Comparison of ENCODE assay signal across 1 cellular context in the genomic region with DNA sequence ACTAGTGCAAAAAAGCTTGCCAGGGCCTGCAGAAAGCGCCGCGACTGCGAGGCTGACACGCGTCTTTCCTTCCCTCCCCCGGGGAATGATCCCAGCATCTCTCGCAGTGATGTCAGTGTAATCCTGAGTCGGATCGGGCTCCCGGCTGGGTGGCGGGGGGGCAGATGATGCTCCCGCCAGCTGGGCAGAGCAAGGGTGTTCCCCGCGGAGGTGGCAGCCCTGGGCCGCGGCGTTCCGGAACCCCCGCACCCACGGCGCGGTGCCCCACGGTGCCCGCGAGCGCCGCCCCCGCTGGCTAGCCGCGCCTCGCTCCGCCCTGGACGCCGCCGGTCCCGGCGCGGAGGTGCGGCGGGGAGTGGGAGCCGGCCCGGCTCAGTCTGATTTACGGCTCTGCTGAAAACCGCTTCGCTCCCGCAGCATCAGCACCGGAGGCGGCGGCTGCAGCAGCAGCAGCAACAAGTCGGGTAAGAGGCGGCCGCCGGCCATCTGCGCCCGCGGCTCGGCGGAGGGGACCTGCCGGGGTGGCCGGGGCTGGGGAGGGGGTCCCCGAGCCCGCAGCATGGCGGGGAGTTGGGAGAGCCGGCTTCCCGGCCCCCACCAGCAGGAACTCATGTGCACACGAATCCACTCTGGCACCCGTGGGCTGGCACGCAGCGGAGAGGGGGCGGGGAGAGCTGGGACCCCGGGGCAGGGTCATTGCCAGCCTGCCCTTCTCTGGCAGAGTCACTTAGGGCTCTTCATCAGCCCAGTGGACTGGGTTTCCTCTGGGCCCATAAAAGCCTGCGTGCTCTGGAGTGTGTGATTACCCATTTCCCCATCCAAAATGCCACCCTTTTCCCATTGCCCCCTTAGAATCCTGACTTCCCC.
TF ChIP-seq lines count a peak whose summit lies in the region.

A gene with protein sequence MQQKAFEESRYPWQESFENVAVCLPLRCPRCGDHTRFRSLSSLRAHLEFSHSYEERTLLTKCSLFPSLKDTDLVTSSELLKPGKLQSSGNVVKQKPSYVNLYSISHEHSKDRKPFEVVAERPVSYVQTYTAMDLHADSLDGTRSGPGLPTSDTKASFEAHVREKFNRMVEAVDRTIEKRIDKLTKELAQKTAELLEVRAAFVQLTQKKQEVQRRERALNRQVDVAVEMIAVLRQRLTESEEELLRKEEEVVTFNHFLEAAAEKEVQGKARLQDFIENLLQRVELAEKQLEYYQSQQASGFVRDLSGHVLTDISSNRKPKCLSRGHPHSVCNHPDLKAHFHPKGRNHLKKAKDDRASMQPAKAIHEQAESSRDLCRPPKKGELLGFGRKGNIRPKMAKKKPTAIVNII (plus strand): TSS at position 375 of the 867 bp plus-strand sequence. CDS start 1,825 bp downstream, outside the sequence.

TF ChIP-seq in HEK293, 187 proteins besides CTCF, POLR2A, EP300 and RAD21 (continued from another document and continues in another):
- TF ChIP-seq ZFHX2 (tag by site-specific recombination; conservative IDR thresholded peaks at IDR 0.05) (peak; percentile 79; the same call in 1 of the 2 replicates), ZNF184 (tag by site-specific recombination; IDR thresholded peaks at IDR 0.05) (no peak), ZNF202 (tag by site-specific recombination; IDR thresholded peaks at IDR 0.05; ENCODE audit: borderline replicate concordance) (no peak), BCL11B (tag by site-specific recombination; IDR thresholded peaks at IDR 0.05; ENCODE audit: low read depth) (no peak), ZNF37A (tag by site-specific recombination; IDR thresholded peaks at IDR 0.05) (no peak), MZF1 (tag by site-specific recombination; IDR thresholded peaks at IDR 0.05; ENCODE audit: borderline replicate concordance) (no peak), ZNF112 (tag by site-specific recombination; IDR thresholded peaks at IDR 0.05) (no peak), ZNF830 (tag by site-specific recombination; IDR thresholded peaks at IDR 0.05; ENCODE audit: low read depth) (no peak), FEZF1 (tag by site-specific recombination; IDR thresholded peaks at IDR 0.05) (no peak), ZNF394 (tag by site-specific recombination; IDR thresholded peaks at IDR 0.05; ENCODE audit: borderline replicate concordance) (no peak), ZNF701 (tag by site-specific recombination; IDR thresholded peaks at IDR 0.05) (no peak), ZFP37 (tag by site-specific recombination; IDR thresholded peaks at IDR 0.05) (no peak), ZNF544 (tag by site-specific recombination; IDR thresholded peaks at IDR 0.05) (no peak), ZNF2 (tag by site-specific recombination; IDR thresholded peaks at IDR 0.05) (no peak), MYNN (tag by site-specific recombination; IDR thresholded peaks at IDR 0.05; ENCODE audit: borderline replicate concordance) (no peak), ZNF404 (tag by site-specific recombination; IDR thresholded peaks at IDR 0.05) (no peak), SALL2 (tag by site-specific recombination; IDR thresholded peaks at IDR 0.05; ENCODE audit: borderline replicate concordance) (no peak), ZNF571 (tag by site-specific recombination; IDR thresholded peaks at IDR 0.05) (no peak), ZNF133 (tag by site-specific recombination; IDR thresholded peaks at IDR 0.05) (no peak), ZNF274 (IDR thresholded peaks at IDR 0.05; ENCODE audit: low read length) (no peak), ZNF274 (tag by site-specific recombination; IDR thresholded peaks at IDR 0.05; ENCODE audit: borderline replicate concordance) (no peak), YY1 (tag by site-specific recombination; IDR thresholded peaks at IDR 0.05) (no peak), ZNF214 (tag by site-specific recombination; IDR thresholded peaks at IDR 0.05; ENCODE audit: borderline replicate concordance) (no peak), ZNF510 (tag by site-specific recombination; IDR thresholded peaks at IDR 0.05; ENCODE audit: insufficient replicate concordance) (no peak), ZBTB20 (tag by site-specific recombination; IDR thresholded peaks at IDR 0.05) (no peak; the same call in 1 of the 2 replicates)
- TF ChIP-seq, protein P1, sequence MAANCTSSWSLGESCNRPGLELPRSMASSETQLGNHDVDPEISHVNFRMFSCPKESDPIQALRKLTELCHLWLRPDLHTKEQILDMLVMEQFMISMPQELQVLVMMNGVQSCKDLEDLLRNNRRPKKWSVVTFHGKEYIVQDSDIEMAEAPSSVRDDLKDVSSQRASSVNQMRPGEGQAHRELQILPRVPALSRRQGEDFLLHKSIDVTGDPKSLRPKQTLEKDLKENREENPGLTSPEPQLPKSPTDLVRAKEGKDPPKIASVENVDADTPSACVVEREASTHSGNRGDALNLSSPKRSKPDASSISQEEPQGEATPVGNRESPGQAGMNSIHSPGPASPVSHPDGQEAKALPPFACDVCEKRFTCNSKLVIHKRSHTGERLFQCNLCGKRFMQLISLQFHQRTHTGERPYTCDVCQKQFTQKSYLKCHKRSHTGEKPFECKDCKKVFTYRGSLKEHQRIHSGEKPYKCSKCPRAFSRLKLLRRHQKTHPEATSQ (tag by site-specific recombination; IDR thresholded peaks at IDR 0.05) = no peak
- TF ChIP-seq, protein P2, sequence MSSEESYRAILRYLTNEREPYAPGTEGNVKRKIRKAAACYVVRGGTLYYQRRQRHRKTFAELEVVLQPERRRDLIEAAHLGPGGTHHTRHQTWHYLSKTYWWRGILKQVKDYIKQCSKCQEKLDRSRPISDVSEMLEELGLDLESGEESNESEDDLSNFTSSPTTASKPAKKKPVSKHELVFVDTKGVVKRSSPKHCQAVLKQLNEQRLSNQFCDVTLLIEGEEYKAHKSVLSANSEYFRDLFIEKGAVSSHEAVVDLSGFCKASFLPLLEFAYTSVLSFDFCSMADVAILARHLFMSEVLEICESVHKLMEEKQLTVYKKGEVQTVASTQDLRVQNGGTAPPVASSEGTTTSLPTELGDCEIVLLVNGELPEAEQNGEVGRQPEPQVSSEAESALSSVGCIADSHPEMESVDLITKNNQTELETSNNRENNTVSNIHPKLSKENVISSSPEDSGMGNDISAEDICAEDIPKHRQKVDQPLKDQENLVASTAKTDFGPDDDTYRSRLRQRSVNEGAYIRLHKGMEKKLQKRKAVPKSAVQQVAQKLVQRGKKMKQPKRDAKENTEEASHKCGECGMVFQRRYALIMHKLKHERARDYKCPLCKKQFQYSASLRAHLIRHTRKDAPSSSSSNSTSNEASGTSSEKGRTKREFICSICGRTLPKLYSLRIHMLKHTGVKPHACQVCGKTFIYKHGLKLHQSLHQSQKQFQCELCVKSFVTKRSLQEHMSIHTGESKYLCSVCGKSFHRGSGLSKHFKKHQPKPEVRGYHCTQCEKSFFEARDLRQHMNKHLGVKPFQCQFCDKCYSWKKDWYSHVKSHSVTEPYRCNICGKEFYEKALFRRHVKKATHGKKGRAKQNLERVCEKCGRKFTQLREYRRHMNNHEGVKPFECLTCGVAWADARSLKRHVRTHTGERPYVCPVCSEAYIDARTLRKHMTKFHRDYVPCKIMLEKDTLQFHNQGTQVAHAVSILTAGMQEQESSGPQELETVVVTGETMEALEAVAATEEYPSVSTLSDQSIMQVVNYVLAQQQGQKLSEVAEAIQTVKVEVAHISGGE (tag by site-specific recombination; conservative IDR thresholded peaks at IDR 0.05; ENCODE audit: low read depth) = no peak
- TF ChIP-seq, protein P3, sequence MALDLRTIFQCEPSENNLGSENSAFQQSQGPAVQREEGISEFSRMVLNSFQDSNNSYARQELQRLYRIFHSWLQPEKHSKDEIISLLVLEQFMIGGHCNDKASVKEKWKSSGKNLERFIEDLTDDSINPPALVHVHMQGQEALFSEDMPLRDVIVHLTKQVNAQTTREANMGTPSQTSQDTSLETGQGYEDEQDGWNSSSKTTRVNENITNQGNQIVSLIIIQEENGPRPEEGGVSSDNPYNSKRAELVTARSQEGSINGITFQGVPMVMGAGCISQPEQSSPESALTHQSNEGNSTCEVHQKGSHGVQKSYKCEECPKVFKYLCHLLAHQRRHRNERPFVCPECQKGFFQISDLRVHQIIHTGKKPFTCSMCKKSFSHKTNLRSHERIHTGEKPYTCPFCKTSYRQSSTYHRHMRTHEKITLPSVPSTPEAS (tag by site-specific recombination; IDR thresholded peaks at IDR 0.05) = no peak
- TF ChIP-seq, protein P4, sequence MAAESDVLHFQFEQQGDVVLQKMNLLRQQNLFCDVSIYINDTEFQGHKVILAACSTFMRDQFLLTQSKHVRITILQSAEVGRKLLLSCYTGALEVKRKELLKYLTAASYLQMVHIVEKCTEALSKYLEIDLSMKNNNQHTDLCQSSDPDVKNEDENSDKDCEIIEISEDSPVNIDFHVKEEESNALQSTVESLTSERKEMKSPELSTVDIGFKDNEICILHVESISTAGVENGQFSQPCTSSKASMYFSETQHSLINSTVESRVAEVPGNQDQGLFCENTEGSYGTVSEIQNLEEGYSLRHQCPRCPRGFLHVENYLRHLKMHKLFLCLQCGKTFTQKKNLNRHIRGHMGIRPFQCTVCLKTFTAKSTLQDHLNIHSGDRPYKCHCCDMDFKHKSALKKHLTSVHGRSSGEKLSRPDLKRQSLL (tag by site-specific recombination; IDR thresholded peaks at IDR 0.05) = no peak
- TF ChIP-seq, protein P5, sequence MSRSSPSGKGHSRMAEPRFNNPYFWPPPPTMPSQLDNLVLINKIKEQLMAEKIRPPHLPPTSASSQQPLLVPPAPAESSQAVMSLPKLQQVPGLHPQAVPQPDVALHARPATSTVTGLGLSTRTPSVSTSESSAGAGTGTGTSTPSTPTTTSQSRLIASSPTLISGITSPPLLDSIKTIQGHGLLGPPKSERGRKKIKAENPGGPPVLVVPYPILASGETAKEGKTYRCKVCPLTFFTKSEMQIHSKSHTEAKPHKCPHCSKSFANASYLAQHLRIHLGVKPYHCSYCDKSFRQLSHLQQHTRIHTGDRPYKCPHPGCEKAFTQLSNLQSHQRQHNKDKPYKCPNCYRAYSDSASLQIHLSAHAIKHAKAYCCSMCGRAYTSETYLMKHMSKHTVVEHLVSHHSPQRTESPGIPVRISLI (tag by site-specific recombination; IDR thresholded peaks at IDR 0.05) = no peak
- TF ChIP-seq, protein P6, sequence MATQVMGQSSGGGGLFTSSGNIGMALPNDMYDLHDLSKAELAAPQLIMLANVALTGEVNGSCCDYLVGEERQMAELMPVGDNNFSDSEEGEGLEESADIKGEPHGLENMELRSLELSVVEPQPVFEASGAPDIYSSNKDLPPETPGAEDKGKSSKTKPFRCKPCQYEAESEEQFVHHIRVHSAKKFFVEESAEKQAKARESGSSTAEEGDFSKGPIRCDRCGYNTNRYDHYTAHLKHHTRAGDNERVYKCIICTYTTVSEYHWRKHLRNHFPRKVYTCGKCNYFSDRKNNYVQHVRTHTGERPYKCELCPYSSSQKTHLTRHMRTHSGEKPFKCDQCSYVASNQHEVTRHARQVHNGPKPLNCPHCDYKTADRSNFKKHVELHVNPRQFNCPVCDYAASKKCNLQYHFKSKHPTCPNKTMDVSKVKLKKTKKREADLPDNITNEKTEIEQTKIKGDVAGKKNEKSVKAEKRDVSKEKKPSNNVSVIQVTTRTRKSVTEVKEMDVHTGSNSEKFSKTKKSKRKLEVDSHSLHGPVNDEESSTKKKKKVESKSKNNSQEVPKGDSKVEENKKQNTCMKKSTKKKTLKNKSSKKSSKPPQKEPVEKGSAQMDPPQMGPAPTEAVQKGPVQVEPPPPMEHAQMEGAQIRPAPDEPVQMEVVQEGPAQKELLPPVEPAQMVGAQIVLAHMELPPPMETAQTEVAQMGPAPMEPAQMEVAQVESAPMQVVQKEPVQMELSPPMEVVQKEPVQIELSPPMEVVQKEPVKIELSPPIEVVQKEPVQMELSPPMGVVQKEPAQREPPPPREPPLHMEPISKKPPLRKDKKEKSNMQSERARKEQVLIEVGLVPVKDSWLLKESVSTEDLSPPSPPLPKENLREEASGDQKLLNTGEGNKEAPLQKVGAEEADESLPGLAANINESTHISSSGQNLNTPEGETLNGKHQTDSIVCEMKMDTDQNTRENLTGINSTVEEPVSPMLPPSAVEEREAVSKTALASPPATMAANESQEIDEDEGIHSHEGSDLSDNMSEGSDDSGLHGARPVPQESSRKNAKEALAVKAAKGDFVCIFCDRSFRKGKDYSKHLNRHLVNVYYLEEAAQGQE (tag by site-specific recombination; IDR thresholded peaks at IDR 0.05) = no peak
- TF ChIP-seq, protein P7, sequence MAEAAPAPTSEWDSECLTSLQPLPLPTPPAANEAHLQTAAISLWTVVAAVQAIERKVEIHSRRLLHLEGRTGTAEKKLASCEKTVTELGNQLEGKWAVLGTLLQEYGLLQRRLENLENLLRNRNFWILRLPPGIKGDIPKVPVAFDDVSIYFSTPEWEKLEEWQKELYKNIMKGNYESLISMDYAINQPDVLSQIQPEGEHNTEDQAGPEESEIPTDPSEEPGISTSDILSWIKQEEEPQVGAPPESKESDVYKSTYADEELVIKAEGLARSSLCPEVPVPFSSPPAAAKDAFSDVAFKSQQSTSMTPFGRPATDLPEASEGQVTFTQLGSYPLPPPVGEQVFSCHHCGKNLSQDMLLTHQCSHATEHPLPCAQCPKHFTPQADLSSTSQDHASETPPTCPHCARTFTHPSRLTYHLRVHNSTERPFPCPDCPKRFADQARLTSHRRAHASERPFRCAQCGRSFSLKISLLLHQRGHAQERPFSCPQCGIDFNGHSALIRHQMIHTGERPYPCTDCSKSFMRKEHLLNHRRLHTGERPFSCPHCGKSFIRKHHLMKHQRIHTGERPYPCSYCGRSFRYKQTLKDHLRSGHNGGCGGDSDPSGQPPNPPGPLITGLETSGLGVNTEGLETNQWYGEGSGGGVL (tag by site-specific recombination; IDR thresholded peaks at IDR 0.05) = 0 out of 2 replicates have a peak, but pooled peaks have one; percentile 11
- TF ChIP-seq, protein P8, sequence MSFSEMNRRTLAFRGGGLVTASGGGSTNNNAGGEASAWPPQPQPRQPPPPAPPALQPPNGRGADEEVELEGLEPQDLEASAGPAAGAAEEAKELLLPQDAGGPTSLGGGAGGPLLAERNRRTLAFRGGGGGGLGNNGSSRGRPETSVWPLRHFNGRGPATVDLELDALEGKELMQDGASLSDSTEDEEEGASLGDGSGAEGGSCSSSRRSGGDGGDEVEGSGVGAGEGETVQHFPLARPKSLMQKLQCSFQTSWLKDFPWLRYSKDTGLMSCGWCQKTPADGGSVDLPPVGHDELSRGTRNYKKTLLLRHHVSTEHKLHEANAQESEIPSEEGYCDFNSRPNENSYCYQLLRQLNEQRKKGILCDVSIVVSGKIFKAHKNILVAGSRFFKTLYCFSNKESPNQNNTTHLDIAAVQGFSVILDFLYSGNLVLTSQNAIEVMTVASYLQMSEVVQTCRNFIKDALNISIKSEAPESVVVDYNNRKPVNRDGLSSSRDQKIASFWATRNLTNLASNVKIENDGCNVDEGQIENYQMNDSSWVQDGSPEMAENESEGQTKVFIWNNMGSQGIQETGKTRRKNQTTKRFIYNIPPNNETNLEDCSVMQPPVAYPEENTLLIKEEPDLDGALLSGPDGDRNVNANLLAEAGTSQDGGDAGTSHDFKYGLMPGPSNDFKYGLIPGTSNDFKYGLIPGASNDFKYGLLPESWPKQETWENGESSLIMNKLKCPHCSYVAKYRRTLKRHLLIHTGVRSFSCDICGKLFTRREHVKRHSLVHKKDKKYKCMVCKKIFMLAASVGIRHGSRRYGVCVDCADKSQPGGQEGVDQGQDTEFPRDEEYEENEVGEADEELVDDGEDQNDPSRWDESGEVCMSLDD (tag by site-specific recombination; IDR thresholded peaks at IDR 0.05) = no peak
